Comparison of ENCODE assay signal across 30 cellular contexts in the genomic region with DNA sequence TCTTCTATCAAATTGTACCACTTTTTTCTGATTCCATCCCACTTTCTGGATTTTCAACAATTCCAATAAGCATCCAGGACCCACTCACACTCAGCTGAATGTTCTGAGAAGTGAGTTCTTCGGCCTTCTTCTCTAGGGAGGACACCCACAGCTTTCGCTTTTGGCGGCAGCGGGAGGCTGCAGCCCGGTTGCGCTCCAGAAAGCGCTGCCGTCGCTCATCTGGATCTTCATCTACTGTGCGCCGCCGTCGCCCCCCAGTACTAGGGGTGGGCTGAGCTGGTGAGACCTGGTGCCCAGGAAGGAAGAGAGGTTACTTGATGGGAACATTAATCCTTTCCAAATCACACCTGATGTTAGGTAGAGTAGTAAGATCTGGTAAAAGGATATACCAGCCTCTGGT. TPM values are rescaled to one million over a fixed set of nuclear protein-coding genes. Genes with fewer than 3 reads are reported as not detected.
"Had no signal": no experiment of that assay in that cellular context is flagged by ENCODE, and none has a peak within 500 bp of the region (broad histone marks: within the 10 kb centered on the region; RNA-seq: fewer than 3 reads in every experiment).

No MANE protein-coding gene starts in this region.

- H3K9me3 Mint-ChIP-seq: dendritic cell treated with granulocyte-macrophage colony-stimulating factor and Interleukin-4, amounts not matched to agents 40 ng/mL and 50 ng/mL, for 4 days; effector memory CD8-positive, alpha-beta T cell; endodermal cell had no signal

- H3K4me1 Mint-ChIP-seq: endodermal cell had no signal

- H3K4me3 Mint-ChIP-seq: dendritic cell treated with granulocyte-macrophage colony-stimulating factor and Interleukin-4, amounts not matched to agents 40 ng/mL and 50 ng/mL, for 4 days; effector memory CD8-positive, alpha-beta T cell; endodermal cell had no signal

- H3K4me1 ChIP-seq: colonic mucosa, esophagus squamous epithelium, gastrocnemius medialis, heart right ventricle, left lung, lower lobe of right lung had no signal

- H3K27ac Mint-ChIP-seq: dendritic cell treated with granulocyte-macrophage colony-stimulating factor and Interleukin-4, amounts not matched to agents 40 ng/mL and 50 ng/mL, for 4 days; effector memory CD8-positive, alpha-beta T cell; endodermal cell had no signal

- H3K27me3 Mint-ChIP-seq: dendritic cell treated with granulocyte-macrophage colony-stimulating factor and Interleukin-4, amounts not matched to agents 40 ng/mL and 50 ng/mL, for 4 days; effector memory CD8-positive, alpha-beta T cell had no signal

- H3K9me3 ChIP-seq: colonic mucosa, esophagus squamous epithelium, gastrocnemius medialis, heart right ventricle, left lung, lower lobe of right lung had no signal

- H3K4me3 ChIP-seq: colonic mucosa, esophagus squamous epithelium, gastrocnemius medialis, heart right ventricle, left lung, lower lobe of right lung had no signal

- DNase-seq: colonic mucosa; cortex of kidney; effector CD8-positive, alpha-beta T cell; effector memory CD8-positive, alpha-beta T cell; endodermal cell; erythroblast; esophagus squamous epithelium; foreskin fibroblast; foreskin melanocyte; gastrocnemius medialis; glutamatergic neuron; head of caudate nucleus; heart right ventricle; hippocampal formation; left cardiac atrium; left lung; left ventricle myocardium superior; lower lobe of right lung; mesenchymal stem cell; midbrain had no signal

- H3K27ac ChIP-seq: colonic mucosa, epithelial cell of prostate, esophagus squamous epithelium, gastrocnemius medialis, heart right ventricle, left lung, lower lobe of right lung had no signal

- ATAC-seq: effector memory CD8-positive, alpha-beta T cell; esophagus mucosa; gastrocnemius medialis; left cardiac atrium; left lung; left ventricle myocardium superior; lower lobe of right lung had no signal

- H3K27me3 ChIP-seq: colonic mucosa, esophagus squamous epithelium, gastrocnemius medialis, heart right ventricle, left lung had no signal

RNA-seq across cellular contexts. Expression of a gene that starts 17.2 kb away (rescaled TPM):
- total RNA-seq: colonic mucosa, dermis microvascular lymphatic vessel endothelial cell, endodermal cell, esophagus mucosa, gastrocnemius medialis, heart right ventricle, kidney epithelial cell, left cardiac atrium, left lung, left ventricle myocardium superior, lower leg skin, lower lobe of right lung, lung microvascular endothelial cell, mononuclear cell, mucosa of gallbladder had no signal
- polyA plus RNA-seq: heart right ventricle, keratinocyte had no signal
